In the genomic region with DNA sequence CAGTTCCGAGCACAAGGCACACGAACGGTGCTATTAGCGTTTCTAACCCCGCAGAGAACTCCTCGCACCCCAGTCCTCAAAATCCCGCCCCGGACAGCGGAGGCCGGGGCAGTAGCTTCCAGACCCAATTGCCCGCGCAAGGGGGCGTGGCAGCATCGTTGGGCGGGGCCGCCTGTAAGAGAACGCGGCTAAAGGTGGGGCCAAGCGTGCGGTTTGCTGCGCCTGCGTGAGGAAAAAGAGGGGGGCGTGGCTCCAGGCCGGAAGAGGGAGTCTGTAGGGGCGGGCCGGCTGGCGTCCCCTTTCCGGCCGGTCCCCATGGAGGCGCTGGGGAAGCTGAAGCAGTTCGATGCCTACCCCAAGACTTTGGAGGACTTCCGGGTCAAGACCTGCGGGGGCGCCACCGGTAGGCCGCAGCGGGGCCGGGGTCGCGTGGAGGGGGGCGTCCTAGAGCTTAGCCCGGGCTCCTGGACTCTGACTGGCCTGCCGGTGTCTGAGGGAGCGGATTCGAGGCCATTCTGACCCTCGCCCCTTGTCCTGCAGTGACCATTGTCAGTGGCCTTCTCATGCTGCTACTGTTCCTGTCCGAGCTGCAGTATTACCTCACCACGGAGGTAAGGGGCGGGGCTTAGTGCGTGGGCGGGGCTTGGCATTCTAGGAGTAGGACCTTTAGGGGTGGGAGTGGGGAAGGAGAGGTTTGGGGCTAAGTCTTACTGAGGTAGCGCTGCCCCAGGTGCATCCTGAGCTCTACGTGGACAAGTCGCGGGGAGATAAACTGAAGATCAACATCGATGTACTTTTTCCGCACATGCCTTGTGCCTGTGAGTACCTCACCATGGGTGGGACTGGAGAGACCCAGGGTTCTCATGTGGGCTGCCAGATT, we compare ENCODE assay signal across 1 cellular context.
TF ChIP-seq lines count a peak whose summit lies in the region.

A gene (plus strand): TSS at position 296 of the 880 bp plus-strand sequence. CDS start 20 bp downstream, at position 316.

TF ChIP-seq in HepG2, 621 proteins besides CTCF, POLR2A, EP300 and RAD21 (continued from another document and continues in another):
- TF ChIP-seq, protein P1, sequence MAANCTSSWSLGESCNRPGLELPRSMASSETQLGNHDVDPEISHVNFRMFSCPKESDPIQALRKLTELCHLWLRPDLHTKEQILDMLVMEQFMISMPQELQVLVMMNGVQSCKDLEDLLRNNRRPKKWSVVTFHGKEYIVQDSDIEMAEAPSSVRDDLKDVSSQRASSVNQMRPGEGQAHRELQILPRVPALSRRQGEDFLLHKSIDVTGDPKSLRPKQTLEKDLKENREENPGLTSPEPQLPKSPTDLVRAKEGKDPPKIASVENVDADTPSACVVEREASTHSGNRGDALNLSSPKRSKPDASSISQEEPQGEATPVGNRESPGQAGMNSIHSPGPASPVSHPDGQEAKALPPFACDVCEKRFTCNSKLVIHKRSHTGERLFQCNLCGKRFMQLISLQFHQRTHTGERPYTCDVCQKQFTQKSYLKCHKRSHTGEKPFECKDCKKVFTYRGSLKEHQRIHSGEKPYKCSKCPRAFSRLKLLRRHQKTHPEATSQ (CRISPR knock-in tag; IDR thresholded peaks at IDR 0.05; ENCODE audit: borderline replicate concordance): peak; percentile 81; the same call in 1 of the 2 replicates
- TF ChIP-seq, protein P2, sequence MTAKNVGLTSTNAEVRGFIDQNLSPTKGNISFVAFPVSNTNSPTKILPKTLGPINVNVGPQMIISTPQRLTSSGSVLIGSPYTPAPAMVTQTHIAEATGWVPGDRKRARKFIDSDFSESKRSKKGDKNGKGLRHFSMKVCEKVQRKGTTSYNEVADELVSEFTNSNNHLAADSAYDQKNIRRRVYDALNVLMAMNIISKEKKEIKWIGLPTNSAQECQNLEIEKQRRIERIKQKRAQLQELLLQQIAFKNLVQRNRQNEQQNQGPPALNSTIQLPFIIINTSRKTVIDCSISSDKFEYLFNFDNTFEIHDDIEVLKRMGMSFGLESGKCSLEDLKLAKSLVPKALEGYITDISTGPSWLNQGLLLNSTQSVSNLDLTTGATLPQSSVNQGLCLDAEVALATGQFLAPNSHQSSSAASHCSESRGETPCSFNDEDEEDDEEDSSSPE (CRISPR knock-in tag; IDR thresholded peaks at IDR 0.05): peak; percentile 97
- peak; percentile 75 for TF ChIP-seq RXRB (CRISPR knock-in tag; IDR thresholded peaks at IDR 0.05; ENCODE audit: borderline replicate concordance)
- peak; percentile 86; the same call in 1 of the 2 replicates for TF ChIP-seq ZNF569 (CRISPR knock-in tag; IDR thresholded peaks at IDR 0.05; ENCODE audit: borderline replicate concordance)
- TF ChIP-seq, protein P3, sequence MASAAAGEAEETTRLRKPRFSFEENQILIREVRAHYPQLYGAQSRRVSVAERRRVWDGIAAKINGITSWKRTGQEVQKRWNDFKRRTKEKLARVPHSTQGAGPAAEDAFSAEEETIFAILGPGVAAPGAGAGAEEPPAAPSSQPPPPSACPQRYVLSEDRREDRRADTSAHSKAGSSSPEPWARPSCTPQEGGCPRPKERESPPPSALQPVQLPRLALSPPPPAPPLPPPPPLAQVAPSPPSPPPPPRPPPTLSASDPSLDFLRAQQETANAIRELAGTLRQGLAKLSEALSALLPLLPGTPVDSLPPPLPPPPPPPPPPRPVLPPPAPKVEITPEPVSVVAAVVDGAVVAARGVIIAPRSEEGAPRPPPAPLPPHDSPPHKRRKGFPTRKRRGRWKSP (CRISPR knock-in tag; IDR thresholded peaks at IDR 0.05): peak; percentile 70; the same call in 1 of the 2 replicates
- TF ChIP-seq AKAP8 (CRISPR knock-in tag; IDR thresholded peaks at IDR 0.05): 0 out of 2 replicates have a peak, but pooled peaks have one; percentile 75
- TF ChIP-seq, protein P4, sequence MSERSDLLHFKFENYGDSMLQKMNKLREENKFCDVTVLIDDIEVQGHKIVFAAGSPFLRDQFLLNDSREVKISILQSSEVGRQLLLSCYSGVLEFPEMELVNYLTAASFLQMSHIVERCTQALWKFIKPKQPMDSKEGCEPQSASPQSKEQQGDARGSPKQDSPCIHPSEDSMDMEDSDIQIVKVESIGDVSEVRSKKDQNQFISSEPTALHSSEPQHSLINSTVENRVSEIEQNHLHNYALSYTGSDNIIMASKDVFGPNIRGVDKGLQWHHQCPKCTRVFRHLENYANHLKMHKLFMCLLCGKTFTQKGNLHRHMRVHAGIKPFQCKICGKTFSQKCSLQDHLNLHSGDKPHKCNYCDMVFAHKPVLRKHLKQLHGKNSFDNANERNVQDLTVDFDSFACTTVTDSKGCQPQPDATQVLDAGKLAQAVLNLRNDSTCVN (CRISPR knock-in tag; IDR thresholded peaks at IDR 0.05; ENCODE audit: borderline replicate concordance): peak; percentile 81
- TF ChIP-seq ZBTB7A (CRISPR knock-in tag; IDR thresholded peaks at IDR 0.05): peak; percentile 79
- TF ChIP-seq ZNF326 (CRISPR knock-in tag; IDR thresholded peaks at IDR 0.05; ENCODE audit: borderline replicate concordance): no peak
- TF ChIP-seq ZNF615 (CRISPR knock-in tag; IDR thresholded peaks at IDR 0.05; ENCODE audit: borderline replicate concordance): peak; percentile 90; the same call in 1 of the 2 replicates
- peak; percentile 69 for TF ChIP-seq ZC3H13 (CRISPR knock-in tag; IDR thresholded peaks at IDR 0.05)
- TF ChIP-seq, protein P5, sequence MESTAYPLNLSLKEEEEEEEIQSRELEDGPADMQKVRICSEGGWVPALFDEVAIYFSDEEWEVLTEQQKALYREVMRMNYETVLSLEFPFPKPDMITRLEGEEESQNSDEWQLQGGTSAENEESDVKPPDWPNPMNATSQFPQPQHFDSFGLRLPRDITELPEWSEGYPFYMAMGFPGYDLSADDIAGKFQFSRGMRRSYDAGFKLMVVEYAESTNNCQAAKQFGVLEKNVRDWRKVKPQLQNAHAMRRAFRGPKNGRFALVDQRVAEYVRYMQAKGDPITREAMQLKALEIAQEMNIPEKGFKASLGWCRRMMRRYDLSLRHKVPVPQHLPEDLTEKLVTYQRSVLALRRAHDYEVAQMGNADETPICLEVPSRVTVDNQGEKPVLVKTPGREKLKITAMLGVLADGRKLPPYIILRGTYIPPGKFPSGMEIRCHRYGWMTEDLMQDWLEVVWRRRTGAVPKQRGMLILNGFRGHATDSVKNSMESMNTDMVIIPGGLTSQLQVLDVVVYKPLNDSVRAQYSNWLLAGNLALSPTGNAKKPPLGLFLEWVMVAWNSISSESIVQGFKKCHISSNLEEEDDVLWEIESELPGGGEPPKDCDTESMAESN (CRISPR knock-in tag; conservative IDR thresholded peaks at IDR 0.05): 0 out of 2 replicates have a peak, but pooled peaks have one; percentile 61
- TF ChIP-seq, protein P6, sequence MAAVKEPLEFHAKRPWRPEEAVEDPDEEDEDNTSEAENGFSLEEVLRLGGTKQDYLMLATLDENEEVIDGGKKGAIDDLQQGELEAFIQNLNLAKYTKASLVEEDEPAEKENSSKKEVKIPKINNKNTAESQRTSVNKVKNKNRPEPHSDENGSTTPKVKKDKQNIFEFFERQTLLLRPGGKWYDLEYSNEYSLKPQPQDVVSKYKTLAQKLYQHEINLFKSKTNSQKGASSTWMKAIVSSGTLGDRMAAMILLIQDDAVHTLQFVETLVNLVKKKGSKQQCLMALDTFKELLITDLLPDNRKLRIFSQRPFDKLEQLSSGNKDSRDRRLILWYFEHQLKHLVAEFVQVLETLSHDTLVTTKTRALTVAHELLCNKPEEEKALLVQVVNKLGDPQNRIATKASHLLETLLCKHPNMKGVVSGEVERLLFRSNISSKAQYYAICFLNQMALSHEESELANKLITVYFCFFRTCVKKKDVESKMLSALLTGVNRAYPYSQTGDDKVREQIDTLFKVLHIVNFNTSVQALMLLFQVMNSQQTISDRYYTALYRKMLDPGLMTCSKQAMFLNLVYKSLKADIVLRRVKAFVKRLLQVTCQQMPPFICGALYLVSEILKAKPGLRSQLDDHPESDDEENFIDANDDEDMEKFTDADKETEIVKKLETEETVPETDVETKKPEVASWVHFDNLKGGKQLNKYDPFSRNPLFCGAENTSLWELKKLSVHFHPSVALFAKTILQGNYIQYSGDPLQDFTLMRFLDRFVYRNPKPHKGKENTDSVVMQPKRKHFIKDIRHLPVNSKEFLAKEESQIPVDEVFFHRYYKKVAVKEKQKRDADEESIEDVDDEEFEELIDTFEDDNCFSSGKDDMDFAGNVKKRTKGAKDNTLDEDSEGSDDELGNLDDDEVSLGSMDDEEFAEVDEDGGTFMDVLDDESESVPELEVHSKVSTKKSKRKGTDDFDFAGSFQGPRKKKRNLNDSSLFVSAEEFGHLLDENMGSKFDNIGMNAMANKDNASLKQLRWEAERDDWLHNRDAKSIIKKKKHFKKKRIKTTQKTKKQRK (IDR thresholded peaks at IDR 0.05; ENCODE audit: low read length): no peak
- TF ChIP-seq ZNF543 (CRISPR knock-in tag; IDR thresholded peaks at IDR 0.05): peak; percentile 63
- TF ChIP-seq PPARG (CRISPR knock-in tag; conservative IDR thresholded peaks at IDR 0.05): peak; percentile 69
- no peak for TF ChIP-seq CHCHD3 (CRISPR knock-in tag; IDR thresholded peaks at IDR 0.05)
- TF ChIP-seq ZNF234 (CRISPR knock-in tag; conservative IDR thresholded peaks at IDR 0.05): no peak
- TF ChIP-seq, protein P7, sequence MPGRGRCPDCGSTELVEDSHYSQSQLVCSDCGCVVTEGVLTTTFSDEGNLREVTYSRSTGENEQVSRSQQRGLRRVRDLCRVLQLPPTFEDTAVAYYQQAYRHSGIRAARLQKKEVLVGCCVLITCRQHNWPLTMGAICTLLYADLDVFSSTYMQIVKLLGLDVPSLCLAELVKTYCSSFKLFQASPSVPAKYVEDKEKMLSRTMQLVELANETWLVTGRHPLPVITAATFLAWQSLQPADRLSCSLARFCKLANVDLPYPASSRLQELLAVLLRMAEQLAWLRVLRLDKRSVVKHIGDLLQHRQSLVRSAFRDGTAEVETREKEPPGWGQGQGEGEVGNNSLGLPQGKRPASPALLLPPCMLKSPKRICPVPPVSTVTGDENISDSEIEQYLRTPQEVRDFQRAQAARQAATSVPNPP (CRISPR knock-in tag; IDR thresholded peaks at IDR 0.05): peak; percentile 79; the same call in 1 of the 2 replicates
- no peak for TF ChIP-seq FOXM1 (CRISPR knock-in tag; IDR thresholded peaks at IDR 0.05)
- no peak for TF ChIP-seq ZNF792 (CRISPR knock-in tag; IDR thresholded peaks at IDR 0.05)
- TF ChIP-seq, protein P8, sequence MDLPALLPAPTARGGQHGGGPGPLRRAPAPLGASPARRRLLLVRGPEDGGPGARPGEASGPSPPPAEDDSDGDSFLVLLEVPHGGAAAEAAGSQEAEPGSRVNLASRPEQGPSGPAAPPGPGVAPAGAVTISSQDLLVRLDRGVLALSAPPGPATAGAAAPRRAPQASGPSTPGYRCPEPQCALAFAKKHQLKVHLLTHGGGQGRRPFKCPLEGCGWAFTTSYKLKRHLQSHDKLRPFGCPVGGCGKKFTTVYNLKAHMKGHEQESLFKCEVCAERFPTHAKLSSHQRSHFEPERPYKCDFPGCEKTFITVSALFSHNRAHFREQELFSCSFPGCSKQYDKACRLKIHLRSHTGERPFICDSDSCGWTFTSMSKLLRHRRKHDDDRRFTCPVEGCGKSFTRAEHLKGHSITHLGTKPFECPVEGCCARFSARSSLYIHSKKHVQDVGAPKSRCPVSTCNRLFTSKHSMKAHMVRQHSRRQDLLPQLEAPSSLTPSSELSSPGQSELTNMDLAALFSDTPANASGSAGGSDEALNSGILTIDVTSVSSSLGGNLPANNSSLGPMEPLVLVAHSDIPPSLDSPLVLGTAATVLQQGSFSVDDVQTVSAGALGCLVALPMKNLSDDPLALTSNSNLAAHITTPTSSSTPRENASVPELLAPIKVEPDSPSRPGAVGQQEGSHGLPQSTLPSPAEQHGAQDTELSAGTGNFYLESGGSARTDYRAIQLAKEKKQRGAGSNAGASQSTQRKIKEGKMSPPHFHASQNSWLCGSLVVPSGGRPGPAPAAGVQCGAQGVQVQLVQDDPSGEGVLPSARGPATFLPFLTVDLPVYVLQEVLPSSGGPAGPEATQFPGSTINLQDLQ (CRISPR knock-in tag; IDR thresholded peaks at IDR 0.05): peak; percentile 74; the same call in 1 of the 2 replicates
- TF ChIP-seq ZNF672 (CRISPR knock-in tag; IDR thresholded peaks at IDR 0.05): no peak
- TF ChIP-seq, protein P9, sequence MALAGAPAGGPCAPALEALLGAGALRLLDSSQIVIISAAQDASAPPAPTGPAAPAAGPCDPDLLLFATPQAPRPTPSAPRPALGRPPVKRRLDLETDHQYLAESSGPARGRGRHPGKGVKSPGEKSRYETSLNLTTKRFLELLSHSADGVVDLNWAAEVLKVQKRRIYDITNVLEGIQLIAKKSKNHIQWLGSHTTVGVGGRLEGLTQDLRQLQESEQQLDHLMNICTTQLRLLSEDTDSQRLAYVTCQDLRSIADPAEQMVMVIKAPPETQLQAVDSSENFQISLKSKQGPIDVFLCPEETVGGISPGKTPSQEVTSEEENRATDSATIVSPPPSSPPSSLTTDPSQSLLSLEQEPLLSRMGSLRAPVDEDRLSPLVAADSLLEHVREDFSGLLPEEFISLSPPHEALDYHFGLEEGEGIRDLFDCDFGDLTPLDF (CRISPR knock-in tag; IDR thresholded peaks at IDR 0.05): peak; percentile 91
- TF ChIP-seq, protein P10, sequence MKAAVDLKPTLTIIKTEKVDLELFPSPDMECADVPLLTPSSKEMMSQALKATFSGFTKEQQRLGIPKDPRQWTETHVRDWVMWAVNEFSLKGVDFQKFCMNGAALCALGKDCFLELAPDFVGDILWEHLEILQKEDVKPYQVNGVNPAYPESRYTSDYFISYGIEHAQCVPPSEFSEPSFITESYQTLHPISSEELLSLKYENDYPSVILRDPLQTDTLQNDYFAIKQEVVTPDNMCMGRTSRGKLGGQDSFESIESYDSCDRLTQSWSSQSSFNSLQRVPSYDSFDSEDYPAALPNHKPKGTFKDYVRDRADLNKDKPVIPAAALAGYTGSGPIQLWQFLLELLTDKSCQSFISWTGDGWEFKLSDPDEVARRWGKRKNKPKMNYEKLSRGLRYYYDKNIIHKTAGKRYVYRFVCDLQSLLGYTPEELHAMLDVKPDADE (CRISPR knock-in tag; IDR thresholded peaks at IDR 0.05): no peak
- no peak for TF ChIP-seq BRCA1 (CRISPR knock-in tag; IDR thresholded peaks at IDR 0.05)
- TF ChIP-seq, protein P11, sequence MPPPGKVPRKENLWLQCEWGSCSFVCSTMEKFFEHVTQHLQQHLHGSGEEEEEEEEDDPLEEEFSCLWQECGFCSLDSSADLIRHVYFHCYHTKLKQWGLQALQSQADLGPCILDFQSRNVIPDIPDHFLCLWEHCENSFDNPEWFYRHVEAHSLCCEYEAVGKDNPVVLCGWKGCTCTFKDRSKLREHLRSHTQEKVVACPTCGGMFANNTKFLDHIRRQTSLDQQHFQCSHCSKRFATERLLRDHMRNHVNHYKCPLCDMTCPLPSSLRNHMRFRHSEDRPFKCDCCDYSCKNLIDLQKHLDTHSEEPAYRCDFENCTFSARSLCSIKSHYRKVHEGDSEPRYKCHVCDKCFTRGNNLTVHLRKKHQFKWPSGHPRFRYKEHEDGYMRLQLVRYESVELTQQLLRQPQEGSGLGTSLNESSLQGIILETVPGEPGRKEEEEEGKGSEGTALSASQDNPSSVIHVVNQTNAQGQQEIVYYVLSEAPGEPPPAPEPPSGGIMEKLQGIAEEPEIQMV (CRISPR knock-in tag; IDR thresholded peaks at IDR 0.05; ENCODE audit: low read depth): no peak
- peak; percentile 92 for TF ChIP-seq HIVEP1 (CRISPR knock-in tag; IDR thresholded peaks at IDR 0.05)
- TF ChIP-seq ZNF83 (CRISPR knock-in tag; IDR thresholded peaks at IDR 0.05; ENCODE audit: borderline replicate concordance): peak; percentile 60; the same call in 1 of the 2 replicates
- no peak; the same call in 1 of the 2 replicates for TF ChIP-seq KDM6A (CRISPR knock-in tag; IDR thresholded peaks at IDR 0.05; ENCODE audit: low read depth)
- TF ChIP-seq ZNF225 (CRISPR knock-in tag; IDR thresholded peaks at IDR 0.05): no peak; the same call in 1 of the 2 replicates
- TF ChIP-seq, protein P12, sequence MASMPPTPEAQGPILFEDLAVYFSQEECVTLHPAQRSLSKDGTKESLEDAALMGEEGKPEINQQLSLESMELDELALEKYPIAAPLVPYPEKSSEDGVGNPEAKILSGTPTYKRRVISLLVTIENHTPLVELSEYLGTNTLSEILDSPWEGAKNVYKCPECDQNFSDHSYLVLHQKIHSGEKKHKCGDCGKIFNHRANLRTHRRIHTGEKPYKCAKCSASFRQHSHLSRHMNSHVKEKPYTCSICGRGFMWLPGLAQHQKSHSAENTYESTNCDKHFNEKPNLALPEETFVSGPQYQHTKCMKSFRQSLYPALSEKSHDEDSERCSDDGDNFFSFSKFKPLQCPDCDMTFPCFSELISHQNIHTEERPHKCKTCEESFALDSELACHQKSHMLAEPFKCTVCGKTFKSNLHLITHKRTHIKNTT (CRISPR knock-in tag; IDR thresholded peaks at IDR 0.05): no peak
